ENCODE assay signal across 18 cellular contexts in genomic region chr17:73600103-73600871, GRCh38. TPM values are rescaled to one million over a fixed set of nuclear protein-coding genes. Genes with fewer than 3 reads are reported as not detected.
DNase-seq lines count a peak whose midpoint lies in the region; ATAC-seq and TF ChIP-seq lines count a peak whose summit lies in the region.
"Had no signal": no experiment of that assay in that cellular context is flagged by ENCODE, and none has a peak within 500 bp of the region (broad histone marks: within the 10 kb centered on the region; RNA-seq: fewer than 3 reads in every experiment).

No MANE protein-coding gene starts in this region.

- no peaks in the 10 kb centered on the region for H3K79me2 ChIP-seq in hepatocyte
- H3K79me2 ChIP-seq: parathyroid adenoma had no signal

- no peak overlapping the region for H2AFZ ChIP-seq in hepatocyte
- H2AFZ ChIP-seq: parathyroid adenoma had no signal

- H3K4me1 Mint-ChIP-seq in activated CD8-positive, alpha-beta memory T cell treated with anti-CD3 and anti-CD28 coated beads, Interleukin-2, amount 10 ng/mL, durations not matched to agents 7 days and 5 days: no peaks in the 10 kb centered on the region
- no peaks in the 10 kb centered on the region for H3K4me1 Mint-ChIP-seq in CD14-positive monocyte

- no peaks in the 10 kb centered on the region for H3K36me3 Mint-ChIP-seq in activated CD8-positive, alpha-beta memory T cell treated with anti-CD3 and anti-CD28 coated beads, Interleukin-2, amount 10 ng/mL, durations not matched to agents 7 days and 5 days
- H3K36me3 Mint-ChIP-seq in CD14-positive monocyte: no peaks in the 10 kb centered on the region
- H3K36me3 Mint-ChIP-seq: activated naive CD4-positive, alpha-beta T cell treated with anti-CD3 and anti-CD28 coated beads, Interleukin-2, amount 50 U/mL, for 72 hours had no signal

- intact Hi-C loops in CD14-positive monocyte (cut with micrococcal nuclease): no loop called here

- H3K4me2 ChIP-seq in hepatocyte: peak overlapping the region; percentile 56
- H3K4me2 ChIP-seq: A549 had no signal

- H3K27me3 ChIP-seq in SJCRH30 (no peaks in the 10 kb centered on the region), hepatocyte (no peaks in the 10 kb centered on the region)
- H3K27me3 ChIP-seq: upper lobe of left lung had no signal

- H3K27ac ChIP-seq in SJCRH30: peak overlapping the region; percentile 55
- no peak overlapping the region for H3K27ac ChIP-seq in hepatocyte
- H3K27ac ChIP-seq: A549, esophagus muscularis mucosa, parathyroid adenoma had no signal

- H3K27ac Mint-ChIP-seq in activated CD8-positive, alpha-beta memory T cell treated with anti-CD3 and anti-CD28 coated beads, Interleukin-2, amount 10 ng/mL, durations not matched to agents 7 days and 5 days: peak overlapping the region; percentile 15
- H3K27ac Mint-ChIP-seq in CD14-positive monocyte: no peak overlapping the region

- H4K20me1 ChIP-seq in hepatocyte (ENCODE audit: insufficient read depth, poor library complexity, severe bottlenecking): no peaks in the 10 kb centered on the region

- ATAC-seq in activated CD8-positive, alpha-beta memory T cell treated with anti-CD3 and anti-CD28 coated beads, Interleukin-2, amount 10 ng/mL, durations not matched to agents 7 days and 5 days: no peak
- no peak for ATAC-seq in HG02938 (IDR thresholded peaks at IDR 0.05; ENCODE audit: unreplicated experiment)
- ATAC-seq: A549; activated naive CD4-positive, alpha-beta T cell treated with anti-CD3 and anti-CD28 coated beads, Interleukin-2, amount 50 U/mL, for 72 hours had no signal

- no peaks in the 10 kb centered on the region for H3K9me2 ChIP-seq in hepatocyte (replicated peaks; ENCODE audit: insufficient read depth)

- H3K9me3 ChIP-seq in SJCRH30 (replicated peaks) (no peaks in the 10 kb centered on the region), hepatocyte (ENCODE audit: low read depth) (no peaks in the 10 kb centered on the region)
- H3K9me3 ChIP-seq: esophagus muscularis mucosa, upper lobe of left lung had no signal

- H3K9me3 Mint-ChIP-seq in activated CD8-positive, alpha-beta memory T cell treated with anti-CD3 and anti-CD28 coated beads, Interleukin-2, amount 10 ng/mL, durations not matched to agents 7 days and 5 days (ENCODE audit: low read depth): no peaks in the 10 kb centered on the region
- H3K9me3 Mint-ChIP-seq in CD14-positive monocyte: peaks cover 0 to 5% (median 0%) of the 10 kb centered on the region in 7 donors
- H3K9me3 Mint-ChIP-seq: activated naive CD4-positive, alpha-beta T cell treated with anti-CD3 and anti-CD28 coated beads, Interleukin-2, amount 50 U/mL, for 72 hours had no signal

- H3K27me3 Mint-ChIP-seq in activated CD8-positive, alpha-beta memory T cell treated with anti-CD3 and anti-CD28 coated beads, Interleukin-2, amount 10 ng/mL, durations not matched to agents 7 days and 5 days: no peaks in the 10 kb centered on the region
- peaks cover 2 to 6% (median 3%) of the 10 kb centered on the region in 3 donors for H3K27me3 Mint-ChIP-seq in CD14-positive monocyte (ENCODE audit: low read depth in 3 of 3)

- CTCF ChIA-PET in activated CD8-positive, alpha-beta memory T cell treated with anti-CD3 and anti-CD28 coated beads, Interleukin-2, amount 10 ng/mL, durations not matched to agents 7 days and 5 days (lab: Charles Lee): no interaction called here

- H3K36me3 ChIP-seq in SJCRH30: 0 out of 2 replicates have a peak, but pooled peaks cover 5% of the 10 kb centered on the region
- H3K36me3 ChIP-seq in hepatocyte (replicated peaks; ENCODE audit: insufficient read depth, low read depth): no peaks in the 10 kb centered on the region
- H3K36me3 ChIP-seq: esophagus muscularis mucosa, upper lobe of left lung had no signal

- H3K4me1 ChIP-seq in SJCRH30 (peaks cover 22% of the 10 kb centered on the region), hepatocyte (ENCODE audit: insufficient read depth) (peaks cover 10% of the 10 kb centered on the region)
- H3K4me1 ChIP-seq: A549, parathyroid adenoma, upper lobe of left lung had no signal

- no peak overlapping the region for H3K4me3 Mint-ChIP-seq in activated CD8-positive, alpha-beta memory T cell treated with anti-CD3 and anti-CD28 coated beads, Interleukin-2, amount 10 ng/mL, durations not matched to agents 7 days and 5 days
- no peak overlapping the region for H3K4me3 Mint-ChIP-seq in CD14-positive monocyte

- TF ChIP-seq CTCF in hepatocyte (IDR thresholded peaks at IDR 0.05; ENCODE audit: poor library complexity): peak; percentile 4
- TF ChIP-seq CTCF in CD14-positive monocyte (IDR thresholded peaks at IDR 0.05): no peak

- no peak for DNase-seq in activated CD8-positive, alpha-beta memory T cell treated with anti-CD3 and anti-CD28 coated beads, Interleukin-2, amount 10 ng/mL, durations not matched to agents 7 days and 5 days
- no peak for DNase-seq in activated CD8-positive, alpha-beta memory T cell treated with anti-CD3 and anti-CD28 coated beads, Interleukin-2, amount 50 U/mL, for 4 hours
- peak; percentile 85 to 90 for DNase-seq in SJCRH30
- no peak for DNase-seq in hepatocyte (ENCODE audit: low spot score)
- peak; percentile 1 for DNase-seq in stromal cell of bone marrow (ENCODE audit: low read depth)
- DNase-seq in GDM1 (lab: John Stamatoyannopoulos, UW): no peak
- no peak for DNase-seq in CD14-positive monocyte (ENCODE audit: low spot score)
- DNase-seq: activated CD4-positive, alpha-beta T cell treated with anti-CD3 and anti-CD28 coated beads for 48 hours; activated T-cell treated with anti-CD3 and anti-CD28 coated beads for 4 hours; Kasumi-1; NCI-H1417; T-helper 9 cell; upper lobe of left lung had no signal

- 59% methylated on average over 16 of the region's 16 CpGs for WGBS in hepatocyte (ENCODE audit: low lambda C conversion rate, missing lambda C conversion rate)

- no peak overlapping the region for H3K4me3 ChIP-seq in SJCRH30
- H3K4me3 ChIP-seq in hepatocyte: no peak overlapping the region
- H3K4me3 ChIP-seq: A549, esophagus muscularis mucosa, upper lobe of left lung had no signal

RNA-seq across cellular contexts. Expression of gene SDK2, which starts 44.0 kb away (rescaled TPM):
- total RNA-seq in activated CD8-positive, alpha-beta memory T cell treated with anti-CD3 and anti-CD28 coated beads, Interleukin-2, amount 10 ng/mL, durations not matched to agents 7 days and 5 days: 1 to 10 TPM in 1 of 2 experiments, under 1 TPM in 1; 0.09 to 3.7 TPM
- total RNA-seq in SJCRH30 (2014; rRNA removed; shearing (Covaris generic)): 15.2 and 16.4 TPM in 2 replicates
- total RNA-seq in hepatocyte: 1.0 and 1.2 TPM in 2 replicates
- polyA plus RNA-seq in hepatocyte (0.52 and 0.59 TPM in 2 replicates), CD14-positive monocyte (not detected)

Comparison
In these comparisons a context has a peak if more than half of its experiments do, and no peak if none do; other contexts are left out.
1. DNase-seq: peak in SJCRH30 (2 of 2) and stromal cell of bone marrow (single experiment); none in activated CD8-positive, alpha-beta memory T cell treated with anti-CD3 and anti-CD28 coated beads, Interleukin-2, amount 10 ng/mL, durations not matched to agents 7 days and 5 days (single experiment), activated CD8-positive, alpha-beta memory T cell treated with anti-CD3 and anti-CD28 coated beads, Interleukin-2, amount 50 U/mL, for 4 hours (single experiment), hepatocyte (single experiment), GDM1 (single experiment) and CD14-positive monocyte (single experiment).